In genomic region chr13:114314074-114314912, GRCh38 we compare ENCODE assay signal across 8 cellular contexts. TPM values are rescaled to one million over a fixed set of nuclear protein-coding genes. Genes with fewer than 3 reads are reported as not detected.
DNase-seq lines count a peak whose midpoint lies in the region; ATAC-seq and TF ChIP-seq lines count a peak whose summit lies in the region.

Gene CHAMP1, plus strand, starts transcription at chr13:114314503. Its CDS starts 9,340 bp downstream, at chr13:114323843.

- DNase-seq in NCI-H524 treated with DMSO at 0.1 percent for 48 hours (lab: John Stamatoyannopoulos, UW) (peak; percentile 36), colonic mucosa (peak; percentile 95)
- peak; percentile 98 for DNase-seq in activated CD4-positive, alpha-beta T cell treated with anti-CD3 and anti-CD28 coated beads, Interleukin-2, amount 10 ng/mL, durations not matched to agents 24 days and 14 days
- peak; percentile 74 to 92 (median 85) for DNase-seq in stimulated activated CD4-positive, alpha-beta T cell treated with anti-CD3 and anti-CD28 coated beads, Interleukin-1b, Interleukin-23, amount 100 ng/mL, for 24 hours (ENCODE audit: low read depth in 4 of 4, low spot score in 1 of 4)

- H3K36me3 Mint-ChIP-seq in activated CD4-positive, alpha-beta T cell treated with anti-CD3 and anti-CD28 coated beads, Interleukin-2, amount 10 ng/mL, durations not matched to agents 24 days and 14 days (ENCODE audit: low read depth): peaks cover 18% of the 10 kb centered on the region

- peak within 1 kb of the TSS; percentile 95 for H3K27ac ChIP-seq in BLaER1
- H3K27ac ChIP-seq in colonic mucosa: peak within 1 kb of the TSS; percentile 95
- peak within 1 kb of the TSS; percentile 92 for H3K27ac ChIP-seq in layer of hippocampus (ENCODE audit: low read depth, low read length)

- peak within 1 kb of the TSS; percentile 83 for H3K4me3 ChIP-seq in BLaER1
- peak within 1 kb of the TSS; percentile 83 for H3K4me3 ChIP-seq in colonic mucosa

- no peaks in the 10 kb centered on the region for H3K27me3 Mint-ChIP-seq in activated CD4-positive, alpha-beta T cell treated with anti-CD3 and anti-CD28 coated beads, Interleukin-2, amount 10 ng/mL, durations not matched to agents 24 days and 14 days

- H3K4me1 ChIP-seq in BLaER1: peaks cover 80% of the 10 kb centered on the region
- no peaks in the 10 kb centered on the region for H3K4me1 ChIP-seq in colonic mucosa

- H3K27me3 ChIP-seq in BLaER1 (no peaks in the 10 kb centered on the region), colonic mucosa (no peaks in the 10 kb centered on the region), layer of hippocampus (ENCODE audit: control insufficient read depth, insufficient read depth, low read length) (no peaks in the 10 kb centered on the region)

- H3K27ac Mint-ChIP-seq in activated CD4-positive, alpha-beta T cell treated with anti-CD3 and anti-CD28 coated beads, Interleukin-2, amount 10 ng/mL, durations not matched to agents 24 days and 14 days: peak within 1 kb of the TSS; percentile 94

- H3K4me2 ChIP-seq in BLaER1: peak within 1 kb of the TSS; percentile 79

- peaks cover 46% of the 10 kb centered on the region for H4K20me1 ChIP-seq in BLaER1

- peak within 1 kb of the TSS; percentile 89 for H3K9ac ChIP-seq in BLaER1
- peak within 1 kb of the TSS; percentile 81 to 91 for H3K9ac ChIP-seq in colonic mucosa (ENCODE audit: low read depth in 2 of 2, low read length in 2 of 2)

- H3K36me3 ChIP-seq in BLaER1 (peaks cover 22% of the 10 kb centered on the region), colonic mucosa (no peaks in the 10 kb centered on the region)

- no peak for TF ChIP-seq CTCF in colonic mucosa (IDR thresholded peaks at IDR 0.05)

- no peaks in the 10 kb centered on the region for H3K9me3 Mint-ChIP-seq in activated CD4-positive, alpha-beta T cell treated with anti-CD3 and anti-CD28 coated beads, Interleukin-2, amount 10 ng/mL, durations not matched to agents 24 days and 14 days

- H3K9me3 ChIP-seq in BLaER1 (no peaks in the 10 kb centered on the region), colonic mucosa (no peaks in the 10 kb centered on the region)

- H3K4me3 Mint-ChIP-seq in activated CD4-positive, alpha-beta T cell treated with anti-CD3 and anti-CD28 coated beads, Interleukin-2, amount 10 ng/mL, durations not matched to agents 24 days and 14 days: peak within 1 kb of the TSS; percentile 86

- ATAC-seq in GM19324 (IDR thresholded peaks at IDR 0.05; ENCODE audit: low FRiP score, unreplicated experiment) (peak; percentile 94), HG03460 (IDR thresholded peaks at IDR 0.05; ENCODE audit: unreplicated experiment) (peak; percentile 82)

- peaks cover 33% of the 10 kb centered on the region for H3K4me1 Mint-ChIP-seq in activated CD4-positive, alpha-beta T cell treated with anti-CD3 and anti-CD28 coated beads, Interleukin-2, amount 10 ng/mL, durations not matched to agents 24 days and 14 days

- intact Hi-C loops in activated CD4-positive, alpha-beta T cell treated with anti-CD3 and anti-CD28 coated beads, Interleukin-2, amount 10 ng/mL, durations not matched to agents 24 days and 14 days (cut with micrococcal nuclease): loop anchor here (1.0 kb wide), 1 partner anchor 33 kb away; the partner anchor contains the start of gene UPF3A
- intact Hi-C loops in colonic mucosa (cut with DNase I): loop anchor here (1.0 kb wide), 1 partner anchor 35 kb away; no protein-coding TSS in a partner anchor

RNA-seq across cellular contexts. Expression of gene CHAMP1, which starts in this region (rescaled TPM):
- 46.9 and 48.2 TPM in 2 replicates for total RNA-seq in activated CD4-positive, alpha-beta T cell treated with anti-CD3 and anti-CD28 coated beads, Interleukin-2, amount 10 ng/mL, durations not matched to agents 24 days and 14 days
- 10 to 100 TPM; 13.1 to 19.2 TPM for total RNA-seq in colonic mucosa

Comparison
In these comparisons a context has a peak if more than half of its experiments do, and no peak if none do; other contexts are left out.
1. Peak in every context shown above with its lines: DNase-seq, ATAC-seq, H3K4me3 ChIP-seq and H3K27ac ChIP-seq.
2. DNase-seq: peak in every context shown above with its lines; median percentile 98 in activated CD4-positive, alpha-beta T cell treated with anti-CD3 and anti-CD28 coated beads, Interleukin-2, amount 10 ng/mL, durations not matched to agents 24 days and 14 days; 95 in colonic mucosa; 85 in stimulated activated CD4-positive, alpha-beta T cell treated with anti-CD3 and anti-CD28 coated beads, Interleukin-1b, Interleukin-23, amount 100 ng/mL, for 24 hours; 36 in NCI-H524 treated with DMSO at 0.1 percent for 48 hours.